ENCODE assay signal across 10 cellular contexts in the genomic region with DNA sequence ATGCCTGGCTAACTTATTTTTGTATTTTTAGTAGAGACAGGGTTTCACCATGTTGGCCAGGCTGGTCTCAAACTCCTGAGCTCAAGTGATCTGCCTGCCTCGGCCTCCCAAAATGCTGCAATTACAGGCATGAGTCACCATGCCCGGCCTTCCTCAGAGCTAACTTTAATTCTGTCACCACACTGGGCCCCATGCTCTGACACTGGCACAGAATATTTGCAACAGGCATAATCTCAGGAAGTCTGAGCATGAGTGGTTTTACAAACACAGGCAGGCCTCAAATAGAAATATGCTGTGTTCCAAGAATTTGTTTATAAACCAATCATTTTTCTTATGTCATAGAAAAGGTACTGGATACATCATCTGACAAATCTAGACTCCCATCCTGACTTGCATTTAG. TPM values are rescaled to one million over a fixed set of nuclear protein-coding genes. Genes with fewer than 3 reads are reported as not detected.
A peak's percentile ranks its signal among the peaks of the same experiment; 100 is the strongest.
DNase-seq lines count a peak whose midpoint lies in the region; ATAC-seq and TF ChIP-seq lines count a peak whose summit lies in the region.
"Had no signal": no experiment of that assay in that cellular context is flagged by ENCODE, and none has a peak within 500 bp of the region (broad histone marks: within the 10 kb centered on the region; RNA-seq: fewer than 3 reads in every experiment).

No MANE protein-coding gene starts in this region.

- ATAC-seq in HG03565 (IDR thresholded peaks at IDR 0.05; ENCODE audit: unreplicated experiment), result no peak

- H3K9me3 Mint-ChIP-seq in activated CD4-positive, alpha-beta T cell treated with anti-CD3 and anti-CD28 coated beads, Interleukin-2, amount 10 ng/mL, durations not matched to agents 24 days and 14 days, result no peaks in the 10 kb centered on the region

- no peak overlapping the region for H3K4me3 Mint-ChIP-seq in activated CD4-positive, alpha-beta T cell treated with anti-CD3 and anti-CD28 coated beads, Interleukin-2, amount 10 ng/mL, durations not matched to agents 24 days and 14 days
- H3K4me3 Mint-ChIP-seq: mesothelial cell of epicardium had no signal

- no peak overlapping the region for H3K4me3 ChIP-seq in fibroblast of mammary gland (ENCODE audit: control insufficient read depth, low read depth, low read length)

- no peak for TF ChIP-seq CTCF in fibroblast of mammary gland (conservative IDR thresholded peaks at IDR 0.05; ENCODE audit: control insufficient read depth, insufficient read depth, low read depth, low read length)

- peaks cover 60% of the 10 kb centered on the region for H3K4me1 Mint-ChIP-seq in activated CD4-positive, alpha-beta T cell treated with anti-CD3 and anti-CD28 coated beads, Interleukin-2, amount 10 ng/mL, durations not matched to agents 24 days and 14 days

- H3K27me3 Mint-ChIP-seq in activated CD4-positive, alpha-beta T cell treated with anti-CD3 and anti-CD28 coated beads, Interleukin-2, amount 10 ng/mL, durations not matched to agents 24 days and 14 days, result no peaks in the 10 kb centered on the region

- peaks cover 4% of the 10 kb centered on the region for H3K36me3 Mint-ChIP-seq in activated CD4-positive, alpha-beta T cell treated with anti-CD3 and anti-CD28 coated beads, Interleukin-2, amount 10 ng/mL, durations not matched to agents 24 days and 14 days (ENCODE audit: low read depth)
- H3K36me3 Mint-ChIP-seq: mesothelial cell of epicardium had no signal

- DNase-seq in A172 (ENCODE audit: low spot score) (peak; percentile 48), HT1080 (ENCODE audit: low read depth) (peak; percentile 58), fibroblast of mammary gland (ENCODE audit: low read depth) (peak; percentile 19), NCI-H2196 (lab: John Stamatoyannopoulos, UW; ENCODE audit: unreplicated experiment) (no peak), DMS79 treated with DMSO at 0.1 percent for 48 hours (lab: John Stamatoyannopoulos, UW) (no peak), activated gamma-delta T cell (lab: John Stamatoyannopoulos, UW) (no peak)
- peak; percentile 71 for DNase-seq in activated CD4-positive, alpha-beta T cell treated with anti-CD3 and anti-CD28 coated beads, Interleukin-2, amount 10 ng/mL, durations not matched to agents 24 days and 14 days
- DNase-seq: NCI-H524 had no signal

- intact Hi-C loops in activated CD4-positive, alpha-beta T cell treated with anti-CD3 and anti-CD28 coated beads, Interleukin-2, amount 10 ng/mL, durations not matched to agents 24 days and 14 days (cut with micrococcal nuclease), result loop anchor here (2.0 kb wide), 1 partner anchor 16 kb away; no protein-coding TSS in a partner anchor

- H3K27ac Mint-ChIP-seq in activated CD4-positive, alpha-beta T cell treated with anti-CD3 and anti-CD28 coated beads, Interleukin-2, amount 10 ng/mL, durations not matched to agents 24 days and 14 days, result peak overlapping the region; percentile 88
- H3K27ac Mint-ChIP-seq: mesothelial cell of epicardium had no signal

RNA-seq across cellular contexts. Expression of gene FAM9C, which starts 32.7 kb away (rescaled TPM):
- not detected in 2 replicates for total RNA-seq in A172 (2014; rRNA removed; shearing (Covaris generic))
- total RNA-seq in HT1080 (2014; rRNA removed; shearing (Covaris generic)), result not detected in 2 replicates
- not detected in 2 replicates for polyA plus RNA-seq in HT1080 (2015; cell fraction: cytosol; rRNA removed)
- not detected in 2 replicates for polyA plus RNA-seq in HT1080 (2015; cell fraction: nucleus; rRNA removed)
- total RNA-seq in activated CD4-positive, alpha-beta T cell treated with anti-CD3 and anti-CD28 coated beads, Interleukin-2, amount 10 ng/mL, durations not matched to agents 24 days and 14 days, result not detected in 2 replicates

Comparison
In these comparisons a context has a peak if more than half of its experiments do, and no peak if none do; other contexts are left out.
1. DNase-seq: peak in A172 (single experiment), HT1080 (single experiment), activated CD4-positive, alpha-beta T cell treated with anti-CD3 and anti-CD28 coated beads, Interleukin-2, amount 10 ng/mL, durations not matched to agents 24 days and 14 days (single experiment) and fibroblast of mammary gland (single experiment); none in NCI-H2196 (single experiment), DMS79 treated with DMSO at 0.1 percent for 48 hours (single experiment) and activated gamma-delta T cell (single experiment).